Comparison of ENCODE assay signal across 11 cellular contexts in the genomic region with DNA sequence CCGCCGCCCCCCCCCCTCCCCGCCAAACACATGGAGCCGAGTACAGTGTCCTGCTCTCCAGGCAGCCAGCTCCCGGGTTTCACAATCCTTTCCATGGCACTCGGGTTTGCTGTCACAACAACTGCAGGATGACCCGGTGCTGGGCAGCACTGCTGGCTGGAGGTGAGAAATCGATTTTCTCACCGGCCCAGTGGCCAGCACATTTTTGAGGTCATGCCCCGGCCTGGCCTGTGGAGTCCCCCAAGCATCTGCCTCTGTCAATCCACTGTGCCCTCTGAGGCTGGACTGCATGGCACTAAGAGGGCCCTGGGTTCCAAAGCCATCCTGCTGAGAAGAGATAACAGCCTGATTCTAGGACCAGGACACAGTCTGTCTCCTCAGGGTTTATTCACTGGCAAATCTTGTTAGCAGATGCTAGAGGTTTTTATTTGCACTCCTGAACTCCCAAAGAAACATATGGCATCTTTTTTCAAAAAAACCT.
DNase-seq lines count a peak whose midpoint lies in the region; ATAC-seq and TF ChIP-seq lines count a peak whose summit lies in the region.
"Had no signal": no experiment of that assay in that cellular context is flagged by ENCODE, and none has a peak within 500 bp of the region (broad histone marks: within the 10 kb centered on the region; RNA-seq: fewer than 3 reads in every experiment).

No MANE protein-coding gene starts in this region.

- ATAC-seq in CD8-positive, alpha-beta T cell = no peak
- ATAC-seq in GM21447 (IDR thresholded peaks at IDR 0.05; ENCODE audit: unreplicated experiment) (no peak), HG02840 (IDR thresholded peaks at IDR 0.05; ENCODE audit: low FRiP score, unreplicated experiment) (no peak)
- ATAC-seq: foreskin keratinocyte had no signal

- peaks cover 62% of the 10 kb centered on the region for H3K4me1 Mint-ChIP-seq in CD8-positive, alpha-beta T cell (ENCODE audit: low read depth)

- H3K4me1 ChIP-seq in CD8-positive, alpha-beta T cell (ENCODE audit: insufficient read depth, low read length) = peaks cover 29% of the 10 kb centered on the region
- peaks cover 0 to 4% of the 10 kb centered on the region in 2 donors for H3K4me1 ChIP-seq in adrenal gland (replicated peaks in 1 of 2)

- H3K9me3 ChIP-seq in CD8-positive, alpha-beta T cell (ENCODE audit: low read length) = no peaks in the 10 kb centered on the region
- no peaks in the 10 kb centered on the region for H3K9me3 ChIP-seq in adrenal gland (replicated peaks in 1 of 3)

- POLR2A ChIA-PET in CD8-positive, alpha-beta T cell (lab: Charles Lee) = interaction anchor here (1.0 kb wide), 1 partner anchor 120 kb away, joined by 3 read pairs; no protein-coding TSS in a partner anchor

- peak overlapping the region; percentile 15 for H3K4me3 Mint-ChIP-seq in CD8-positive, alpha-beta T cell
- H3K4me3 Mint-ChIP-seq: nephron had no signal

- no peaks in the 10 kb centered on the region for H3K9me3 Mint-ChIP-seq in CD8-positive, alpha-beta T cell

- H3K4me3 ChIP-seq in CD8-positive, alpha-beta T cell (ENCODE audit: low read depth, low read length) = no peak overlapping the region
- H3K4me3 ChIP-seq in coronary artery (peak overlapping the region; percentile 53), adrenal gland (no peak overlapping the region)

- 47 to 59% (median 53%) methylated on average over 3 to 10 of the region's 10 CpGs for WGBS in adrenal gland, 4 donors

- no peak overlapping the region for H3K27ac ChIP-seq in CD8-positive, alpha-beta T cell (ENCODE audit: low read depth, low read length)
- H3K27ac ChIP-seq in coronary artery (peak overlapping the region; percentile 45 to 64), adrenal gland (no peak overlapping the region)
- H3K27ac ChIP-seq: foreskin keratinocyte had no signal

- TF ChIP-seq CTCF in CD8-positive, alpha-beta T cell (IDR thresholded peaks at IDR 0.05) = no peak
- TF ChIP-seq CTCF in coronary artery (IDR thresholded peaks at IDR 0.05) = no peak
- TF ChIP-seq CTCF in adrenal gland (IDR thresholded peaks at IDR 0.05) = no peak

- H3K27ac Mint-ChIP-seq in CD8-positive, alpha-beta T cell = peak overlapping the region; percentile 77
- H3K27ac Mint-ChIP-seq: nephron had no signal

- peaks cover 63% of the 10 kb centered on the region for H3K36me3 Mint-ChIP-seq in CD8-positive, alpha-beta T cell

- H3K36me3 ChIP-seq in CD8-positive, alpha-beta T cell (ENCODE audit: insufficient read depth, low read length) = peaks cover 11% of the 10 kb centered on the region
- H3K36me3 ChIP-seq in adrenal gland (replicated peaks in 1 of 2) = no peaks in the 10 kb centered on the region

- no peak for TF ChIP-seq POLR2A in adrenal gland (IDR thresholded peaks at IDR 0.05)

- CTCF ChIA-PET in CD8-positive, alpha-beta T cell (lab: Charles Lee) = interaction anchor here (0.7 to 2.7 kb wide), 6 partner anchors 9 to 184 kb away, joined by 3 to 9 read pairs (median 4); a partner anchor contains a TSS

- no peaks in the 10 kb centered on the region for H3K27me3 Mint-ChIP-seq in CD8-positive, alpha-beta T cell (ENCODE audit: low read depth)

- no peaks in the 10 kb centered on the region for H3K27me3 ChIP-seq in CD8-positive, alpha-beta T cell (ENCODE audit: insufficient read depth, low read length)
- no peaks in the 10 kb centered on the region for H3K27me3 ChIP-seq in adrenal gland

- no peak for DNase-seq in CD8-positive, alpha-beta T cell
- DNase-seq in NCI-H1694 treated with DMSO at 0.1 percent for 48 hours (lab: John Stamatoyannopoulos, UW) = peak; percentile 73
- no peak for DNase-seq in coronary artery (ENCODE audit: low spot score)
- peak; percentile 87 for DNase-seq in myocyte (ENCODE audit: low read depth)
- no peak for DNase-seq in adrenal gland
- DNase-seq in activated CD4-positive, CD25-positive, alpha-beta regulatory T cell treated with anti-CD3 and anti-CD28 coated beads, Interleukin-2, amount 50 U/mL, for 72 hours = no peak
- DNase-seq: foreskin keratinocyte, NCI-H2029 treated with DMSO at 0.1 percent for 48 hours had no signal

- intact Hi-C loops in CD8-positive, alpha-beta T cell (cut with DNase I, micrococcal nuclease) = no loop called here
- intact Hi-C loops in adrenal gland (cut with DNase I) = no loop called here

Comparison
In these comparisons a context has a peak if more than half of its experiments do, and no peak if none do; other contexts are left out.
1. DNase-seq: peak in NCI-H1694 treated with DMSO at 0.1 percent for 48 hours (single experiment) and myocyte (single experiment); none in CD8-positive, alpha-beta T cell (0 of 7), coronary artery (single experiment), adrenal gland (0 of 7) and activated CD4-positive, CD25-positive, alpha-beta regulatory T cell treated with anti-CD3 and anti-CD28 coated beads, Interleukin-2, amount 50 U/mL, for 72 hours (single experiment).
2. H3K27ac ChIP-seq: peak in coronary artery (2 of 2); none in CD8-positive, alpha-beta T cell (single experiment) and adrenal gland (0 of 5).